Comparison of ENCODE assay signal across 8 cellular contexts in genomic region chr10:48444266-48444665, GRCh38.
DNase-seq lines count a peak whose midpoint lies in the region; ATAC-seq, FAIRE-seq and TF ChIP-seq lines count a peak whose summit lies in the region.

No MANE protein-coding gene starts in this region.

- H2AFZ ChIP-seq in SK-N-SH (ENCODE audit: low read depth), result no peak overlapping the region

- FAIRE-seq in HTR-8/SVneo (lab: Jason Lieb, UNC), result no peak

- no peak overlapping the region for H3K9ac ChIP-seq in SK-N-SH

- H3K9me2 ChIP-seq in SK-N-SH, result no peaks in the 10 kb centered on the region

- POLR2A ChIA-PET in SK-N-SH (lab: Yijun Ruan, JAX), result no interaction called here

- peaks cover 22% of the 10 kb centered on the region for H4K20me1 ChIP-seq in SK-N-SH (ENCODE audit: insufficient read depth)

- TF ChIP-seq CTCF in BE2C (IDR thresholded peaks at IDR 0.05; ENCODE audit: low read depth, low read length) (peak; percentile 37), SK-N-SH (IDR thresholded peaks at IDR 0.05) (peak; percentile 34; the same call in 1 of the 2 replicates), right atrium auricular region (IDR thresholded peaks at IDR 0.05) (peak in 1 of 2 donors; percentile 40)

- DNase-seq in BE2C (peak; percentile 34), HTR-8/SVneo (ENCODE audit: insufficient read length, low spot score) (peak; percentile 24), SK-N-SH (peak; percentile 75), right atrium auricular region (ENCODE audit: low spot score) (peak; percentile 44)
- DNase-seq in activated CD4-positive, alpha-beta T cell treated with anti-CD3 and anti-CD28 coated beads, Interleukin-2, amount 50 U/mL, for 1 hour, result no peak

- CTCF ChIA-PET in SK-N-SH (lab: Yijun Ruan, JAX), result interaction anchor here (0.6 to 7.6 kb wide), 30 partner anchors 11 to 320 kb away, joined by 3 to 94 read pairs (median 4); no protein-coding TSS in a partner anchor

- H3K4me3 ChIP-seq in BE2C (ENCODE audit: low read depth, low read length), result no peak overlapping the region
- H3K4me3 ChIP-seq in SK-N-SH (ENCODE audit: low read depth in 2 of 2, low read length in 1 of 2), result no peak overlapping the region
- H3K4me3 ChIP-seq in right atrium auricular region, result no peak overlapping the region

- H3K36me3 ChIP-seq in BE2C (no peaks in the 10 kb centered on the region; the same call in 1 of the 2 replicates), SK-N-SH (replicated peaks in 1 of 2; ENCODE audit: control insufficient read depth in 1 of 2, insufficient read depth in 2 of 2, low read length in 1 of 2) (no peaks in the 10 kb centered on the region), right atrium auricular region (no peaks in the 10 kb centered on the region)

- no peaks in the 10 kb centered on the region for H3K79me2 ChIP-seq in SK-N-SH (ENCODE audit: insufficient read depth)

- TF ChIP-seq RAD21 in SK-N-SH (IDR thresholded peaks at IDR 0.05; ENCODE audit: low read length), result peak; percentile 81

- no peaks in the 10 kb centered on the region for H3K27me3 ChIP-seq in BE2C
- H3K27me3 ChIP-seq in SK-N-SH (ENCODE audit: insufficient read depth), result no peaks in the 10 kb centered on the region
- no peaks in the 10 kb centered on the region for H3K27me3 ChIP-seq in right atrium auricular region

- peak in 1 of 2 experiments; percentile 53; a peak in 1 of 4 replicates for TF ChIP-seq EP300 in SK-N-SH (IDR thresholded peaks at IDR 0.05; ENCODE audit: borderline replicate concordance in 1 of 2, low read depth in 1 of 2, low read length in 1 of 2)

- H3K9me3 ChIP-seq in BE2C (no peaks in the 10 kb centered on the region), SK-N-SH (no peaks in the 10 kb centered on the region), right atrium auricular region (no peaks in the 10 kb centered on the region)

- WGBS in SK-N-SH (ENCODE audit: low lambda C conversion rate), result 58% methylated on average over 2 of the region's 2 CpGs

- H3F3A ChIP-seq in SK-N-SH (replicated peaks; ENCODE audit: insufficient read depth), result peaks cover 37% of the 10 kb centered on the region

- H3K4me1 ChIP-seq in BE2C (peaks cover 4% of the 10 kb centered on the region), SK-N-SH (ENCODE audit: control insufficient read depth in 1 of 2, insufficient read depth in 2 of 2, low read depth in 1 of 2, low read length in 1 of 2) (peaks cover 12 to 29% of the 10 kb centered on the region in 2 experiments; a peak in 3 of 4 replicates), right atrium auricular region (no peaks in the 10 kb centered on the region)

- ATAC-seq in GM19397 (IDR thresholded peaks at IDR 0.05; ENCODE audit: unreplicated experiment) (no peak), GM21367 (IDR thresholded peaks at IDR 0.05; ENCODE audit: unreplicated experiment) (no peak), GM18498 (IDR thresholded peaks at IDR 0.05; ENCODE audit: unreplicated experiment) (no peak)

- H3K4me2 ChIP-seq in SK-N-SH, result no peak overlapping the region

- H3K27ac ChIP-seq in SK-N-SH (ENCODE audit: low read depth in 2 of 2, low read length in 1 of 2), result peak overlapping the region in 1 of 2 experiments; percentile 36; a peak in 2 of 4 replicates
- no peak overlapping the region for H3K27ac ChIP-seq in right atrium auricular region

TF ChIP-seq in SK-N-SH, 30 proteins besides CTCF, POLR2A, EP300 and RAD21 (continues in another document):
- TF ChIP-seq TEAD4 (IDR thresholded peaks at IDR 0.05; ENCODE audit: borderline replicate concordance, insufficient read depth), result no peak
- no peak for TF ChIP-seq RFX5 (IDR thresholded peaks at IDR 0.05; ENCODE audit: low read length)
- TF ChIP-seq USF2 (IDR thresholded peaks at IDR 0.05; ENCODE audit: borderline replicate concordance, low read depth, low read length), result no peak
- peak; percentile 67 for TF ChIP-seq SMC3 (IDR thresholded peaks at IDR 0.05; ENCODE audit: low read depth, low read length)
- no peak for TF ChIP-seq GABPA (IDR thresholded peaks at IDR 0.05; ENCODE audit: low read depth)
- TF ChIP-seq SIN3A (IDR thresholded peaks at IDR 0.05; ENCODE audit: borderline replicate concordance, low read depth, low read length), result no peak
- TF ChIP-seq FOSL2 (IDR thresholded peaks at IDR 0.05; ENCODE audit: borderline replicate concordance, low read depth), result no peak
- no peak for TF ChIP-seq USF1 (IDR thresholded peaks at IDR 0.05; ENCODE audit: borderline replicate concordance, low read depth)
- no peak for TF ChIP-seq MEF2A (IDR thresholded peaks at IDR 0.05; ENCODE audit: borderline replicate concordance, low read depth)
- no peak for TF ChIP-seq PBX3 (IDR thresholded peaks at IDR 0.05)
- TF ChIP-seq MXI1 (IDR thresholded peaks at IDR 0.05; ENCODE audit: low read depth, low read length), result peak; percentile 13; the same call in 1 of the 2 replicates
- no peak for TF ChIP-seq FOXM1 (IDR thresholded peaks at IDR 0.05; ENCODE audit: low read depth)
- no peak for TF ChIP-seq MAX (IDR thresholded peaks at IDR 0.05; ENCODE audit: low read depth)
- TF ChIP-seq EZH2phosphoT487 (IDR thresholded peaks at IDR 0.05; ENCODE audit: borderline replicate concordance, low read depth), result no peak
- no peak for TF ChIP-seq YY1 (IDR thresholded peaks at IDR 0.05; ENCODE audit: low read depth)
- no peak for TF ChIP-seq REST (IDR thresholded peaks at IDR 0.05; ENCODE audit: low read depth, low read length)
- peak; percentile 94 for TF ChIP-seq RCOR1 (IDR thresholded peaks at IDR 0.05; ENCODE audit: low read length)
- TF ChIP-seq CHD2 (IDR thresholded peaks at IDR 0.05; ENCODE audit: low read length, partially characterized antibody), result peak; percentile 25
- no peak for TF ChIP-seq NFIC (IDR thresholded peaks at IDR 0.05; ENCODE audit: borderline replicate concordance)
- TF ChIP-seq JUND (IDR thresholded peaks at IDR 0.05), result no peak
- TF ChIP-seq TCF12 (IDR thresholded peaks at IDR 0.05), result no peak
